In genomic region chr5:17837757-17838156, GRCh38 we compare ENCODE assay signal across 23 cellular contexts.
"Had no signal": no experiment of that assay in that cellular context is flagged by ENCODE, and none has a peak within 500 bp of the region (broad histone marks: within the 10 kb centered on the region; RNA-seq: fewer than 3 reads in every experiment).

No MANE protein-coding gene starts in this region.

- H3K79me2 ChIP-seq: hepatocyte had no signal

- ATAC-seq: effector memory CD8-positive, alpha-beta T cell; foreskin keratinocyte; gastroesophageal sphincter; heart left ventricle; left lung; left ventricle myocardium superior; lower lobe of right lung; mucosa of descending colon had no signal

- H3K4me1 Mint-ChIP-seq: immature natural killer cell, naive B cell had no signal

- H3K27me3 ChIP-seq: colonic mucosa, esophagus muscularis mucosa, foreskin keratinocyte, gastroesophageal sphincter, heart left ventricle, hepatocyte, left lung had no signal

- DNase-seq: colonic mucosa; cortex of kidney; effector CD8-positive, alpha-beta T cell; effector memory CD8-positive, alpha-beta T cell; endodermal cell; foreskin keratinocyte; heart left ventricle; hypothalamus; immature natural killer cell; islet precursor cell; kidney; kidney glomerular epithelial cell; left lung; left ventricle myocardium superior; lower lobe of right lung; mesenchymal stem cell; mucosa of descending colon; naive B cell had no signal

- FAIRE-seq: kidney had no signal

- H3K4me1 ChIP-seq: colonic mucosa, esophagus muscularis mucosa, foreskin keratinocyte, gastroesophageal sphincter, heart left ventricle, lower lobe of right lung had no signal

- H3K4me3 Mint-ChIP-seq: dendritic cell treated with granulocyte-macrophage colony-stimulating factor and Interleukin-4, amounts not matched to agents 40 ng/mL and 50 ng/mL, for 4 days; effector memory CD8-positive, alpha-beta T cell; endodermal cell; immature natural killer cell; mesothelial cell of epicardium; naive B cell had no signal

- H3K36me3 ChIP-seq: colonic mucosa, esophagus muscularis mucosa, gastroesophageal sphincter, heart left ventricle, left lung, lower lobe of right lung had no signal

- H3K27ac Mint-ChIP-seq: dendritic cell treated with granulocyte-macrophage colony-stimulating factor and Interleukin-4, amounts not matched to agents 40 ng/mL and 50 ng/mL, for 4 days; effector memory CD8-positive, alpha-beta T cell; endodermal cell; immature natural killer cell; mesothelial cell of epicardium had no signal

- H3K36me3 Mint-ChIP-seq: immature natural killer cell, naive B cell had no signal

- H3K9me3 ChIP-seq: colonic mucosa, gastroesophageal sphincter, lower lobe of right lung, mucosa of descending colon had no signal

- H2AFZ ChIP-seq: hepatocyte had no signal

- H3K27me3 Mint-ChIP-seq: dendritic cell treated with granulocyte-macrophage colony-stimulating factor and Interleukin-4, amounts not matched to agents 40 ng/mL and 50 ng/mL, for 4 days; effector memory CD8-positive, alpha-beta T cell; naive B cell had no signal

- H3K27ac ChIP-seq: colonic mucosa, esophagus muscularis mucosa, foreskin keratinocyte, gastroesophageal sphincter, heart left ventricle, hepatocyte, left lung, lower lobe of right lung had no signal

- H3K4me2 ChIP-seq: hepatocyte had no signal

- H3K4me3 ChIP-seq: colonic mucosa, esophagus muscularis mucosa, gastroesophageal sphincter, heart left ventricle, hepatocyte, left lung, lower lobe of right lung, mucosa of descending colon had no signal
